8 cellular contexts compared by ENCODE assay signal in genomic region chr7:33459340-33459751, GRCh38.
DNase-seq lines count a peak whose midpoint lies in the region; ATAC-seq, FAIRE-seq and TF ChIP-seq lines count a peak whose summit lies in the region.

No MANE protein-coding gene starts in this region.

- ATAC-seq in Right ventricle myocardium superior (ENCODE audit: poor library complexity) = peak; percentile 87
- no peak for ATAC-seq in HG03045 (IDR thresholded peaks at IDR 0.05; ENCODE audit: unreplicated experiment)

- H3K4me3 ChIP-seq in small intestine (ENCODE audit: low read depth in 1 of 2, low read length in 2 of 2) (no peak overlapping the region), sigmoid colon (no peak overlapping the region)

- peak in 2 of 4 experiments; percentile 20 to 32 for TF ChIP-seq CTCF in sigmoid colon (IDR thresholded peaks at IDR 0.05)

- FAIRE-seq in small intestine (lab: Jason Lieb, UNC) = no peak

- WGBS in small intestine, 3 donors = 40 to 58% (median 55%) methylated on average over 1 of the region's 1 CpG
- WGBS in sigmoid colon, 2 donors = 40 to 62% methylated on average over 1 of the region's 1 CpG

- no peak for TF ChIP-seq EP300 in sigmoid colon (IDR thresholded peaks at IDR 0.05)

- H3K36me3 ChIP-seq in small intestine (ENCODE audit: control insufficient read depth in 2 of 2, insufficient read depth in 2 of 2, low read length in 2 of 2) = no peaks in the 10 kb centered on the region
- H3K36me3 ChIP-seq in sigmoid colon = no peaks in the 10 kb centered on the region

- H3K4me1 ChIP-seq in small intestine (ENCODE audit: control insufficient read depth in 2 of 2, insufficient read depth in 1 of 2, low read depth in 1 of 2, low read length in 1 of 2) (peaks cover 0 to 3% of the 10 kb centered on the region in 2 donors), sigmoid colon (peaks cover 0 to 19% (median 8%) of the 10 kb centered on the region in 4 donors)

- no peak for TF ChIP-seq POLR2A in sigmoid colon (IDR thresholded peaks at IDR 0.05)

- DNase-seq in EH (ENCODE audit: low read depth) = peak; percentile 65
- peak; percentile 45 for DNase-seq in HS-5 (ENCODE audit: low read depth)
- DNase-seq in SK-N-DZ (ENCODE audit: low spot score) = peak; percentile 45
- no peak for DNase-seq in Right ventricle myocardium superior
- peak; percentile 48 for DNase-seq in small intestine
- no peak for DNase-seq in sigmoid colon
- no peak for DNase-seq in cortex of kidney (lab: John Stamatoyannopoulos, UW)

- H3K27ac ChIP-seq in small intestine (ENCODE audit: low read depth in 1 of 2, low read length in 1 of 2) (no peak overlapping the region), sigmoid colon (no peak overlapping the region)

- H3K27me3 ChIP-seq in small intestine (ENCODE audit: control insufficient read depth in 2 of 2, insufficient read depth in 2 of 2, low read length in 2 of 2) (no peaks in the 10 kb centered on the region), sigmoid colon (no peaks in the 10 kb centered on the region)

- intact Hi-C loops in Right ventricle myocardium superior (cut with DNase I) = no loop called here
- intact Hi-C loops in sigmoid colon (cut with DNase I) = loop anchor here (10.0 kb wide), 1 partner anchor 435 kb away; no protein-coding TSS in a partner anchor

- H3K9me3 ChIP-seq in small intestine (ENCODE audit: control insufficient read depth, low read depth) (no peaks in the 10 kb centered on the region), sigmoid colon (no peaks in the 10 kb centered on the region)

Comparison
In these comparisons a context has a peak if more than half of its experiments do, and no peak if none do; other contexts are left out.
1. DNase-seq: peak in EH (single experiment), HS-5 (single experiment), SK-N-DZ (single experiment) and small intestine (single experiment); none in Right ventricle myocardium superior (single experiment), sigmoid colon (single experiment) and cortex of kidney (single experiment).